Comparison of ENCODE assay signal across 8 cellular contexts in the genomic region with DNA sequence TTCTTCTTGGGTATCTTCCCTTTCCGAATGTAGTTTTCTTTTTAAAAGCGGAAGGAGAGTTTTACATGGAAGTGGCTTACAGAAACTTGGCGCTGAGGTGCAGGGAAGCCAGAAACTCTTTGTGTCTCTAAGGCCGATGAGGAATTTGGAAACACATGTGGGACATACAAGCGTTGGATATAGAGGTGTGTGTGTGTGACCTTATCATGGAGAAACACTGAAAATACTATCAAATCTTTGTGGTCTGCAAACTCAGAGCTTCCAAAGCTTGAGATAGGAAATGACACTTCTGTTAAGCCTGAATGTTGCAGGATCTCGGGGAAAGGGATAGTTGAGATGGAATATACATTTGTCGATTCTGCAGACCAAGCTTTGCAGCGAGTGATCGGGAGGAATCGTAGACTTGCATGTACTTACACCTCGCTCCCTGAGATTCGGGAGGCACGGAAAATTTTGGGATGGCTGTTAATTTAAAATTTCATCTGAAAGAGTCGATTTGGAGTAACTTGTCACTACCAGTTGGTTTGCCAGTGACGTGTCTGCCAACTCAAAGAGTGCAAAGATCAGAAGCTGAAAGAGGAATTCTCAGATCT. TPM values are rescaled to one million over a fixed set of nuclear protein-coding genes. Genes with fewer than 3 reads are reported as not detected.
DNase-seq lines count a peak whose midpoint lies in the region; ATAC-seq and TF ChIP-seq lines count a peak whose summit lies in the region.

No MANE protein-coding gene starts in this region.

- no peaks in the 10 kb centered on the region for H3K27me3 ChIP-seq in BE2C
- H3K27me3 ChIP-seq in uterus, result no peaks in the 10 kb centered on the region

- no peaks in the 10 kb centered on the region for H3K9me3 Mint-ChIP-seq in mesothelial cell of epicardium

- no peak for TF ChIP-seq POLR2A in uterus (IDR thresholded peaks at IDR 0.05)

- H3K27me3 Mint-ChIP-seq in mesothelial cell of epicardium (ENCODE audit: low read depth), result no peaks in the 10 kb centered on the region

- DNase-seq in BE2C (no peak), RPMI8226 (peak; percentile 28), dedifferentiated amniotic fluid mesenchymal stem cell (ENCODE audit: extremely low spot score) (peak; percentile 44), mesothelial cell of epicardium (ENCODE audit: low spot score in 2 of 2, unreplicated experiment in 2 of 2) (no peak), uterus (no peak), DMS153 treated with DMSO at 0.1 percent for 48 hours (lab: John Stamatoyannopoulos, UW; ENCODE audit: unreplicated experiment) (no peak)

- peak overlapping the region; percentile 92 for H3K27ac Mint-ChIP-seq in mesothelial cell of epicardium

- H3K4me1 Mint-ChIP-seq in mesothelial cell of epicardium, result peaks cover 40% of the 10 kb centered on the region

- ATAC-seq in GM21825 (IDR thresholded peaks at IDR 0.05; ENCODE audit: unreplicated experiment) (peak; percentile 1), GM18909 (IDR thresholded peaks at IDR 0.05; ENCODE audit: poor library complexity, unreplicated experiment) (no peak)

- intact Hi-C loops in uterus (cut with DNase I; ENCODE audit: low total_unique reads), result no loop called here

- peak overlapping the region; percentile 85 for H3K4me3 ChIP-seq in BE2C (ENCODE audit: low read depth, low read length)
- peak overlapping the region; percentile 72 to 96 for H3K4me3 ChIP-seq in uterus

- H3K4me1 ChIP-seq in BE2C (peaks cover 8% of the 10 kb centered on the region), uterus (peaks cover 6 to 7% of the 10 kb centered on the region in 2 donors)

- peak overlapping the region; percentile 93 to 97 for H3K27ac ChIP-seq in uterus

- H3K4me3 Mint-ChIP-seq in mesothelial cell of epicardium, result peak overlapping the region; percentile 85

- H3K36me3 Mint-ChIP-seq in mesothelial cell of epicardium, result no peaks in the 10 kb centered on the region

- TF ChIP-seq CTCF in BE2C (IDR thresholded peaks at IDR 0.05; ENCODE audit: low read depth, low read length), result no peak
- no peak for TF ChIP-seq CTCF in mesothelial cell of epicardium (IDR thresholded peaks at IDR 0.05; ENCODE audit: unreplicated experiment)
- TF ChIP-seq CTCF in uterus (IDR thresholded peaks at IDR 0.05), result no peak

- no peaks in the 10 kb centered on the region for H3K9me3 ChIP-seq in BE2C
- no peaks in the 10 kb centered on the region for H3K9me3 ChIP-seq in uterus

- H3K36me3 ChIP-seq in BE2C (no peaks in the 10 kb centered on the region), uterus (no peaks in the 10 kb centered on the region)

RNA-seq across cellular contexts. Expression of a gene that starts 1.0 kb away (rescaled TPM):
- polyA plus RNA-seq in BE2C (2012; ENCODE audit: insufficient read depth, insufficient read length, low read depth), result 22.4 TPM
- total RNA-seq in mesothelial cell of epicardium, result 66.5 to 71.6 TPM (median 66.8 TPM) in 3 replicates
- 100 to 1,000 TPM in 1 of 4 donors, 10 to 100 TPM in 3; 59.2 to 132 (median 78.2) TPM for total RNA-seq in uterus

Comparison
In these comparisons a context has a peak if more than half of its experiments do, and no peak if none do; other contexts are left out.
1. DNase-seq: peak in RPMI8226 (single experiment) and dedifferentiated amniotic fluid mesenchymal stem cell (single experiment); none in BE2C (single experiment), mesothelial cell of epicardium (0 of 2), uterus (0 of 2) and DMS153 treated with DMSO at 0.1 percent for 48 hours (single experiment).